Comparison of ENCODE assay signal across 8 cellular contexts in genomic region chr6:37168809-37169457, GRCh38. TPM values are rescaled to one million over a fixed set of nuclear protein-coding genes. Genes with fewer than 3 reads are reported as not detected.
DNase-seq lines count a peak whose midpoint lies in the region; ATAC-seq and TF ChIP-seq lines count a peak whose summit lies in the region.

No MANE protein-coding gene starts in this region.

- H3K36me3 Mint-ChIP-seq in Calu3 (ENCODE audit: insufficient read depth, unreplicated experiment) (peaks cover 50% of the 10 kb centered on the region), activated B cell treated with CpG ODN at 0.5 μM for 24 hours (ENCODE audit: low read depth) (peaks cover 32% of the 10 kb centered on the region)

- H3K27me3 Mint-ChIP-seq in Calu3 (ENCODE audit: unreplicated experiment) = no peaks in the 10 kb centered on the region
- no peaks in the 10 kb centered on the region for H3K27me3 Mint-ChIP-seq in activated B cell treated with CpG ODN at 0.5 μM for 24 hours

- no peaks in the 10 kb centered on the region for H3K27me3 ChIP-seq in upper lobe of left lung

- H3K4me1 ChIP-seq in upper lobe of left lung = peaks cover 25 to 46% (median 36%) of the 10 kb centered on the region in 4 donors

- peak; percentile 43 for DNase-seq in Calu3
- peak; percentile 50 for DNase-seq in KBM-7
- DNase-seq in activated B cell treated with CpG ODN at 0.5 μM for 24 hours = no peak
- peak; percentile 61 for DNase-seq in epithelial cell of esophagus (ENCODE audit: low read depth)
- DNase-seq in myocyte (ENCODE audit: low read depth) = peak; percentile 54
- no peak for DNase-seq in upper lobe of left lung

- BruUV-seq in Calu3 (replicated peaks; lab: Mats Ljungman, UMichigan) = TSS peak; percentile 43

- H3K27ac Mint-ChIP-seq in Calu3 (ENCODE audit: unreplicated experiment) (peak overlapping the region; percentile 93), activated B cell treated with CpG ODN at 0.5 μM for 24 hours (peak overlapping the region; percentile 96)

- in situ Hi-C loops in KBM-7 (cut with MboI; ENCODE audit: low pct_unique_long_range_greater_than_20kb, low sequenced_read_pairs) = no loop called here

- H3K4me1 Mint-ChIP-seq in Calu3 (ENCODE audit: low read depth, unreplicated experiment) = peaks cover 12% of the 10 kb centered on the region
- peaks cover 42% of the 10 kb centered on the region for H3K4me1 Mint-ChIP-seq in activated B cell treated with CpG ODN at 0.5 μM for 24 hours

- H3K4me3 Mint-ChIP-seq in Calu3 (ENCODE audit: low read depth, unreplicated experiment) = peak overlapping the region; percentile 96
- H3K4me3 Mint-ChIP-seq in activated B cell treated with CpG ODN at 0.5 μM for 24 hours = peak overlapping the region; percentile 95

- POLR2A ChIA-PET in activated B cell treated with CpG ODN at 0.5 μM for 24 hours (lab: Charles Lee) = interaction anchor here (0.6 to 13.8 kb wide), 26 partner anchors 14 to 726 kb away, joined by 3 to 956 read pairs (median 6); partner anchors contain the start of genes FGD2, MTCH1, PPIL1 and TBC1D22B

- H3K4me3 ChIP-seq in epithelial cell of esophagus (ENCODE audit: low read length) = peak overlapping the region; percentile 53
- H3K4me3 ChIP-seq in upper lobe of left lung = peak overlapping the region; percentile 39 to 97 (median 82)

- TF ChIP-seq CTCF in Calu3 (IDR thresholded peaks at IDR 0.05; ENCODE audit: unreplicated experiment) (no peak), activated B cell treated with CpG ODN at 0.5 μM for 24 hours (IDR thresholded peaks at IDR 0.05) (no peak), epithelial cell of esophagus (IDR thresholded peaks at IDR 0.05; ENCODE audit: insufficient read depth, low read depth, low read length, missing control alignments) (no peak), upper lobe of left lung (IDR thresholded peaks at IDR 0.05) (no peak)

- H3K9me3 ChIP-seq in upper lobe of left lung = no peaks in the 10 kb centered on the region

- TF ChIP-seq POLR2A in upper lobe of left lung (IDR thresholded peaks at IDR 0.05) = peak in 1 of 4 donors; percentile 42

- intact Hi-C loops in Calu3 (cut with micrococcal nuclease; ENCODE audit: unreplicated experiment) = loop anchor here (2.0 kb wide), 1 partner anchor 66 kb away; no protein-coding TSS in a partner anchor
- intact Hi-C loops in activated B cell treated with CpG ODN at 0.5 μM for 24 hours (cut with micrococcal nuclease) = loop anchor here (1.0 kb wide), 4 partner anchors 8 to 67 kb away; no protein-coding TSS in a partner anchor

- WGBS in upper lobe of left lung, 2 donors = 8 to 17% methylated on average over 11 to 21 of the region's 24 CpGs

- CTCF ChIA-PET in Calu3 (lab: Charles Lee) (interaction anchor here (0.6 to 4.7 kb wide), 9 partner anchors 24 to 318 kb away, joined by 3 to 58 read pairs (median 5); no protein-coding TSS in a partner anchor), activated B cell treated with CpG ODN at 0.5 μM for 24 hours (lab: Charles Lee) (interaction anchor here (0.9 to 10.9 kb wide), 4 partner anchors 72 to 149 kb away, joined by 3 to 289 read pairs (median 78); no protein-coding TSS in a partner anchor)

- no peaks in the 10 kb centered on the region for H3K9me3 Mint-ChIP-seq in Calu3 (ENCODE audit: low read depth, unreplicated experiment)
- no peaks in the 10 kb centered on the region for H3K9me3 Mint-ChIP-seq in activated B cell treated with CpG ODN at 0.5 μM for 24 hours

- peaks cover 11 to 20% (median 16%) of the 10 kb centered on the region in 4 donors for H3K36me3 ChIP-seq in upper lobe of left lung

- peak overlapping the region; percentile 90 to 97 (median 94) for H3K27ac ChIP-seq in upper lobe of left lung

- no peak for ATAC-seq in activated B cell treated with CpG ODN at 0.5 μM for 24 hours (ENCODE audit: low read depth)
- ATAC-seq in upper lobe of left lung (ENCODE audit: low FRiP score in 2 of 2) = peak; percentile 38 to 62
- no peak for ATAC-seq in GM21723 (IDR thresholded peaks at IDR 0.05; ENCODE audit: unreplicated experiment)
- no peak for ATAC-seq in GM19467 (IDR thresholded peaks at IDR 0.05; ENCODE audit: unreplicated experiment)

- peak in 1 of 4 donors; percentile 48 for TF ChIP-seq EP300 in upper lobe of left lung (IDR thresholded peaks at IDR 0.05)

RNA-seq across cellular contexts. Expression of gene PIM1, which starts 1.0 kb away (rescaled TPM):
- 18.6 and 19.1 TPM in 2 replicates for total RNA-seq in Calu3 (2022)
- total RNA-seq in activated B cell treated with CpG ODN at 0.5 μM for 24 hours = 272 and 283 TPM in 2 replicates
- total RNA-seq in myocyte = 3.0 and 4.6 TPM in 2 replicates
- 6.6 TPM for polyA plus RNA-seq in myocyte (2012)
- total RNA-seq in upper lobe of left lung = 10 to 100 TPM; 26.9 to 80.9 (median 36.0) TPM

Comparison
In these comparisons a context has a peak if more than half of its experiments do, and no peak if none do; other contexts are left out.
1. DNase-seq: peak in Calu3 (single experiment), KBM-7 (single experiment), epithelial cell of esophagus (single experiment) and myocyte (single experiment); none in activated B cell treated with CpG ODN at 0.5 μM for 24 hours (single experiment) and upper lobe of left lung (0 of 2).
2. ATAC-seq: peak in upper lobe of left lung (2 of 2); none in activated B cell treated with CpG ODN at 0.5 μM for 24 hours (single experiment), GM21723 (single experiment) and GM19467 (single experiment).